ENCODE assay signal across 16 cellular contexts in genomic region chr17:1003972-1004768, GRCh38. TPM values are rescaled to one million over a fixed set of nuclear protein-coding genes. Genes with fewer than 3 reads are reported as not detected.
DNase-seq lines count a peak whose midpoint lies in the region; ATAC-seq and TF ChIP-seq lines count a peak whose summit lies in the region.
"Had no signal": no experiment of that assay in that cellular context is flagged by ENCODE, and none has a peak within 500 bp of the region (broad histone marks: within the 10 kb centered on the region; RNA-seq: fewer than 3 reads in every experiment).

No MANE protein-coding gene starts in this region.

- H3K27ac Mint-ChIP-seq in activated T-cell treated with anti-CD3 and anti-CD28 coated beads, Interleukin-2, amount 50 U/mL, for 24 hours, result peak overlapping the region; percentile 26
- H3K27ac Mint-ChIP-seq in stimulated activated naive CD8-positive, alpha-beta T cell treated with anti-CD3 and anti-CD28 coated beads, Interleukin-15, amount 100 ng/mL, for 72 hours, result no peak overlapping the region
- H3K27ac Mint-ChIP-seq: activated CD8-positive, alpha-beta T cell treated with anti-CD3 and anti-CD28 coated beads for 36 hours; T-helper 2 cell treated with Interferon-gamma antibody and Interleukin-4, amounts not matched to agents 5 μg/mL and 100 μg/mL, for 36 hours had no signal

- H3K36me3 ChIP-seq in lower lobe of right lung, result peaks cover 94% of the 10 kb centered on the region
- peaks cover 89% of the 10 kb centered on the region for H3K36me3 ChIP-seq in upper lobe of right lung

- no peaks in the 10 kb centered on the region for H3K9me3 Mint-ChIP-seq in activated T-cell treated with anti-CD3 and anti-CD28 coated beads, Interleukin-2, amount 50 U/mL, for 24 hours
- H3K9me3 Mint-ChIP-seq in activated T-cell treated with anti-CD3 and anti-CD28 coated beads, Interleukin-2, amount 50 U/mL, for 4 hours, result no peaks in the 10 kb centered on the region
- H3K9me3 Mint-ChIP-seq in stimulated activated naive CD8-positive, alpha-beta T cell treated with anti-CD3 and anti-CD28 coated beads, Interleukin-15, amount 100 ng/mL, for 72 hours, result no peaks in the 10 kb centered on the region
- H3K9me3 Mint-ChIP-seq: activated CD8-positive, alpha-beta T cell treated with anti-CD3 and anti-CD28 coated beads for 36 hours; activated naive CD4-positive, alpha-beta T cell treated with anti-CD3 and anti-CD28 coated beads for 36 hours; T-helper 2 cell treated with Interferon-gamma antibody and Interleukin-4, amounts not matched to agents 5 μg/mL and 100 μg/mL, for 36 hours had no signal

- H3K36me3 Mint-ChIP-seq in activated T-cell treated with anti-CD3 and anti-CD28 coated beads, Interleukin-2, amount 50 U/mL, for 24 hours (ENCODE audit: low read depth), result peaks cover 85% of the 10 kb centered on the region
- H3K36me3 Mint-ChIP-seq in activated T-cell treated with anti-CD3 and anti-CD28 coated beads, Interleukin-2, amount 50 U/mL, for 4 hours (ENCODE audit: insufficient read depth), result peaks cover 29% of the 10 kb centered on the region

- no peak for DNase-seq in activated T-cell treated with anti-CD3 and anti-CD28 coated beads, Interleukin-2, amount 50 U/mL, for 24 hours
- DNase-seq in activated T-cell treated with anti-CD3 and anti-CD28 coated beads, Interleukin-2, amount 50 U/mL, for 4 hours, result no peak
- DNase-seq in lower lobe of right lung, result no peak
- DNase-seq in upper lobe of right lung, result no peak
- no peak for DNase-seq in GM19238 (ENCODE audit: insufficient read length, low spot score)
- no peak for DNase-seq in AG20443 (ENCODE audit: low spot score)
- no peak for DNase-seq in stimulated activated naive CD8-positive, alpha-beta T cell treated with anti-CD3 and anti-CD28 coated beads, Interleukin-15, amount 100 ng/mL, for 72 hours
- DNase-seq: activated CD8-positive, alpha-beta T cell treated with anti-CD3 and anti-CD28 coated beads for 36 hours; activated naive CD4-positive, alpha-beta T cell treated with anti-CD3 and anti-CD28 coated beads for 36 hours; COR-L47; MM.1S; NCI-H2171 treated with DMSO at 0.1 percent for 48 hours had no signal

- ATAC-seq in activated T-cell treated with anti-CD3 and anti-CD28 coated beads, Interleukin-2, amount 50 U/mL, for 4 hours, result no peak
- no peak for ATAC-seq in lower lobe of right lung
- peak; percentile 2 for ATAC-seq in upper lobe of right lung
- ATAC-seq in stimulated activated naive CD8-positive, alpha-beta T cell treated with anti-CD3 and anti-CD28 coated beads, Interleukin-15, amount 100 ng/mL, for 72 hours, result no peak
- ATAC-seq: activated CD8-positive, alpha-beta T cell treated with anti-CD3 and anti-CD28 coated beads for 36 hours; sciatic nerve had no signal

- TF ChIP-seq CTCF in lower lobe of right lung (IDR thresholded peaks at IDR 0.05) (no peak), upper lobe of right lung (IDR thresholded peaks at IDR 0.05) (no peak)

- H3K4me1 Mint-ChIP-seq in activated T-cell treated with anti-CD3 and anti-CD28 coated beads, Interleukin-2, amount 50 U/mL, for 24 hours (ENCODE audit: low read depth), result peaks cover 19% of the 10 kb centered on the region
- H3K4me1 Mint-ChIP-seq in activated T-cell treated with anti-CD3 and anti-CD28 coated beads, Interleukin-2, amount 50 U/mL, for 4 hours (ENCODE audit: low read depth), result peaks cover 5% of the 10 kb centered on the region
- H3K4me1 Mint-ChIP-seq in stimulated activated naive CD8-positive, alpha-beta T cell treated with anti-CD3 and anti-CD28 coated beads, Interleukin-15, amount 100 ng/mL, for 72 hours, result peaks cover 22% of the 10 kb centered on the region

- peak overlapping the region; percentile 6 for H3K4me3 ChIP-seq in lower lobe of right lung
- no peak overlapping the region for H3K4me3 ChIP-seq in upper lobe of right lung

- H3K27me3 ChIP-seq in lower lobe of right lung (ENCODE audit: low read depth) (no peaks in the 10 kb centered on the region), upper lobe of right lung (no peaks in the 10 kb centered on the region)

- H3K4me1 ChIP-seq in lower lobe of right lung (peaks cover 90% of the 10 kb centered on the region), upper lobe of right lung (peaks cover 66% of the 10 kb centered on the region)

- H3K27ac ChIP-seq in cingulate gyrus (ENCODE audit: low read depth, low read length) (peak overlapping the region; percentile 86), lower lobe of right lung (peak overlapping the region; percentile 81), upper lobe of right lung (peak overlapping the region; percentile 73)
- H3K27ac ChIP-seq: 22Rv1 had no signal

- H3K27me3 Mint-ChIP-seq in activated T-cell treated with anti-CD3 and anti-CD28 coated beads, Interleukin-2, amount 50 U/mL, for 24 hours, result no peaks in the 10 kb centered on the region
- H3K27me3 Mint-ChIP-seq in activated T-cell treated with anti-CD3 and anti-CD28 coated beads, Interleukin-2, amount 50 U/mL, for 4 hours (ENCODE audit: low read depth), result no peaks in the 10 kb centered on the region
- H3K27me3 Mint-ChIP-seq in stimulated activated naive CD8-positive, alpha-beta T cell treated with anti-CD3 and anti-CD28 coated beads, Interleukin-15, amount 100 ng/mL, for 72 hours, result no peaks in the 10 kb centered on the region
- H3K27me3 Mint-ChIP-seq: activated CD8-positive, alpha-beta T cell treated with anti-CD3 and anti-CD28 coated beads for 36 hours had no signal

- H3K4me3 Mint-ChIP-seq in activated T-cell treated with anti-CD3 and anti-CD28 coated beads, Interleukin-2, amount 50 U/mL, for 24 hours, result no peak overlapping the region
- no peak overlapping the region for H3K4me3 Mint-ChIP-seq in activated T-cell treated with anti-CD3 and anti-CD28 coated beads, Interleukin-2, amount 50 U/mL, for 4 hours
- H3K4me3 Mint-ChIP-seq in stimulated activated naive CD8-positive, alpha-beta T cell treated with anti-CD3 and anti-CD28 coated beads, Interleukin-15, amount 100 ng/mL, for 72 hours, result no peak overlapping the region
- H3K4me3 Mint-ChIP-seq: activated CD8-positive, alpha-beta T cell treated with anti-CD3 and anti-CD28 coated beads for 36 hours; activated naive CD4-positive, alpha-beta T cell treated with anti-CD3 and anti-CD28 coated beads for 36 hours; T-helper 2 cell treated with Interferon-gamma antibody and Interleukin-4, amounts not matched to agents 5 μg/mL and 100 μg/mL, for 36 hours had no signal

- intact Hi-C loops in lower lobe of right lung (cut with DNase I) (no loop called here), upper lobe of right lung (cut with DNase I) (no loop called here)

- H3K9me3 ChIP-seq in lower lobe of right lung (no peaks in the 10 kb centered on the region), upper lobe of right lung (no peaks in the 10 kb centered on the region)

RNA-seq across cellular contexts. Expression of gene TIMM22, which starts 7.2 kb away (rescaled TPM):
- 10 to 100 TPM; 21.6 to 22.5 (median 22.1) TPM for total RNA-seq in activated T-cell treated with anti-CD3 and anti-CD28 coated beads, Interleukin-2, amount 50 U/mL, for 4 hours
- total RNA-seq in lower lobe of right lung, result 9.1 TPM
- total RNA-seq in upper lobe of right lung, result 10.7 TPM

RNA-seq across cellular contexts. Expression of gene NXN, which starts 24.6 kb away (rescaled TPM):
- under 1 TPM; 0.18 to 0.49 (median 0.18) TPM for total RNA-seq in activated T-cell treated with anti-CD3 and anti-CD28 coated beads, Interleukin-2, amount 50 U/mL, for 4 hours
- total RNA-seq in lower lobe of right lung, result 42.6 TPM
- total RNA-seq in upper lobe of right lung, result 57.3 TPM

Comparison
In these comparisons a context has a peak if more than half of its experiments do, and no peak if none do; other contexts are left out.
1. RNA of gene NXN, which starts 24.6 kb away (total RNA-seq): 57.3 TPM in upper lobe of right lung (single experiment) and 42.6 TPM in lower lobe of right lung (single experiment); 0.18 to 0.49 TPM in activated T-cell treated with anti-CD3 and anti-CD28 coated beads, Interleukin-2, amount 50 U/mL, for 4 hours; every median in the first group is over 10 times any median in the second.
2. Peak in every context shown above with its lines, with median percentiles within 50 percentile points of each other: H3K27ac ChIP-seq.